ENCODE assay signal across 16 cellular contexts in genomic region chr12:37720846-37721245, GRCh38.
DNase-seq lines count a peak whose midpoint lies in the region; ATAC-seq and TF ChIP-seq lines count a peak whose summit lies in the region.
"Had no signal": no experiment of that assay in that cellular context is flagged by ENCODE, and none has a peak within 500 bp of the region (broad histone marks: within the 10 kb centered on the region; RNA-seq: fewer than 3 reads in every experiment).

No MANE protein-coding gene starts in this region.

- no peaks in the 10 kb centered on the region for H4K20me1 ChIP-seq in SU-DHL-6 (ENCODE audit: low read depth, low read length)
- H4K20me1 ChIP-seq: BLaER1 treated with 17β-estradiol and CSF1 and Interleukin-3, amounts not matched to agents 10 nM and 100 nM had no signal

- no peak overlapping the region for H3K9ac ChIP-seq in SU-DHL-6 (ENCODE audit: low read length)
- H3K9ac ChIP-seq: BLaER1 treated with 17β-estradiol and CSF1 and Interleukin-3, amounts not matched to agents 10 nM and 100 nM had no signal

- no peaks in the 10 kb centered on the region for H3K79me2 ChIP-seq in SU-DHL-6 (ENCODE audit: insufficient read depth, low read length)

- H3F3A ChIP-seq in SU-DHL-6 (ENCODE audit: insufficient read depth): no peaks in the 10 kb centered on the region

- H2AFZ ChIP-seq in SU-DHL-6 (ENCODE audit: low read depth, low read length, severe bottlenecking): peak overlapping the region; percentile 19

- no peak overlapping the region for H3K27ac ChIP-seq in SU-DHL-6 (ENCODE audit: low read depth, low read length)
- H3K27ac ChIP-seq: BLaER1 treated with 17β-estradiol and CSF1 and Interleukin-3, amounts not matched to agents 10 nM and 100 nM; C4-2B had no signal

- no peak for TF ChIP-seq CTCF in SU-DHL-6 (IDR thresholded peaks at IDR 0.05; ENCODE audit: insufficient read depth, low read length, poor library complexity, severe bottlenecking)
- no peak for TF ChIP-seq CTCF in GM10266 (IDR thresholded peaks at IDR 0.05; ENCODE audit: control insufficient read depth, insufficient read depth, low read depth, missing control alignments)

- H3K4me2 ChIP-seq in SU-DHL-6 (ENCODE audit: low read depth, low read length, poor library complexity, severe bottlenecking): no peak overlapping the region
- H3K4me2 ChIP-seq: BLaER1 treated with 17β-estradiol and CSF1 and Interleukin-3, amounts not matched to agents 10 nM and 100 nM had no signal

- H3K4me3 ChIP-seq in Jurkat, Clone E6-1 (ENCODE audit: low read length): no peak overlapping the region
- no peak overlapping the region for H3K4me3 ChIP-seq in SU-DHL-6 (ENCODE audit: insufficient read depth, low read length, poor library complexity, severe bottlenecking)
- H3K4me3 ChIP-seq: BLaER1 treated with 17β-estradiol and CSF1 and Interleukin-3, amounts not matched to agents 10 nM and 100 nM; GM12878 had no signal

- DNase-seq in Jurkat, Clone E6-1 (ENCODE audit: low read depth, low spot score): peak; percentile 79
- DNase-seq in GM10266 (ENCODE audit: extremely low spot score): no peak
- no peak for DNase-seq in NCI-H1930 (lab: John Stamatoyannopoulos, UW)
- DNase-seq: 8988T; AML-193; Caco-2; Calu3; CD4-positive, alpha-beta T cell; CD8-positive, alpha-beta T cell; DMS79 treated with DMSO at 0.1 percent for 48 hours; GF-D8 had no signal

- H3K9me3 ChIP-seq in SU-DHL-6 (ENCODE audit: insufficient read depth, low read length): peaks cover 3% of the 10 kb centered on the region; the same call in 1 of the 2 replicates
- H3K9me3 ChIP-seq: Caco-2 had no signal

- no peak for ATAC-seq in HG02840 (IDR thresholded peaks at IDR 0.05; ENCODE audit: low FRiP score, unreplicated experiment)
- ATAC-seq: CD8-positive, alpha-beta T cell; GM12878 had no signal

- no peaks in the 10 kb centered on the region for H3K27me3 ChIP-seq in SU-DHL-6 (ENCODE audit: low read length)
- H3K27me3 ChIP-seq: BLaER1 treated with 17β-estradiol and CSF1 and Interleukin-3, amounts not matched to agents 10 nM and 100 nM had no signal

- H3K36me3 ChIP-seq in SU-DHL-6 (ENCODE audit: low read length): no peaks in the 10 kb centered on the region

- no peaks in the 10 kb centered on the region for H3K9me2 ChIP-seq in SU-DHL-6 (replicated peaks; ENCODE audit: insufficient read depth, low read length)
